1 cellular context compared by ENCODE assay signal in genomic region chr16:77856455-77857138, GRCh38.
TF ChIP-seq lines count a peak whose summit lies in the region.

No MANE protein-coding gene starts in this region.

TF ChIP-seq in GM23338, 12 proteins besides CTCF, POLR2A, EP300 and RAD21:
- TF ChIP-seq ZNF462 (CRISPR knock-in tag; IDR thresholded peaks at IDR 0.05) = no peak
- TF ChIP-seq REST (IDR thresholded peaks at IDR 0.05; ENCODE audit: unreplicated experiment) = no peak
- TF ChIP-seq STAT1 (IDR thresholded peaks at IDR 0.05; ENCODE audit: unreplicated experiment) = no peak
- TF ChIP-seq EZH2 (IDR thresholded peaks at IDR 0.05; ENCODE audit: low read depth, unreplicated experiment) = no peak
TF ChIP-seq in GM23338: peak in this region for 0.
